ENCODE assay signal across 19 cellular contexts in genomic region chr11:26943636-26944035, GRCh38. TPM values are rescaled to one million over a fixed set of nuclear protein-coding genes. Genes with fewer than 3 reads are reported as not detected.
DNase-seq lines count a peak whose midpoint lies in the region; ATAC-seq and TF ChIP-seq lines count a peak whose summit lies in the region.
"Had no signal": no experiment of that assay in that cellular context is flagged by ENCODE, and none has a peak within 500 bp of the region (broad histone marks: within the 10 kb centered on the region; RNA-seq: fewer than 3 reads in every experiment).

No MANE protein-coding gene starts in this region.

- TF ChIP-seq POLR2A in GM18505 (IDR thresholded peaks at IDR 0.05; ENCODE audit: borderline replicate concordance, extremely low read depth, insufficient read depth, insufficient read length): no peak

- ATAC-seq in esophagus mucosa (peak; percentile 20), GM18505 (IDR thresholded peaks at IDR 0.05; ENCODE audit: unreplicated experiment) (no peak), HG03457 (IDR thresholded peaks at IDR 0.05; ENCODE audit: unreplicated experiment) (no peak)

- H3K36me3 Mint-ChIP-seq in activated naive CD8-positive, alpha-beta T cell treated with anti-CD3 and anti-CD28 coated beads for 36 hours: no peaks in the 10 kb centered on the region

- no peaks in the 10 kb centered on the region for H3K4me1 Mint-ChIP-seq in activated naive CD8-positive, alpha-beta T cell treated with anti-CD3 and anti-CD28 coated beads for 36 hours
- H3K4me1 Mint-ChIP-seq: CD8-positive, alpha-beta memory T cell had no signal

- DNase-seq in SK-N-DZ (ENCODE audit: low spot score): peak; percentile 79
- DNase-seq in renal cortical epithelial cell (ENCODE audit: low read depth): peak; percentile 59
- DNase-seq in activated naive CD8-positive, alpha-beta T cell treated with anti-CD3 and anti-CD28 coated beads for 36 hours: no peak
- DNase-seq in activated CD4-positive, alpha-beta T cell treated with anti-CD3 and anti-CD28 coated beads for 4 hours: no peak
- DNase-seq: ACHN; C1 segment of cervical spinal cord; CD8-positive, alpha-beta memory T cell; DMS53; Karpas-422; MG63; NCI-H1048; NCI-H1436; NCI-H2029; NCI-H526; Right ventricle myocardium superior had no signal

- no peaks in the 10 kb centered on the region for H3K27me3 Mint-ChIP-seq in activated naive CD8-positive, alpha-beta T cell treated with anti-CD3 and anti-CD28 coated beads for 36 hours
- H3K27me3 Mint-ChIP-seq: CD8-positive, alpha-beta memory T cell had no signal

- H3K4me3 Mint-ChIP-seq in activated naive CD8-positive, alpha-beta T cell treated with anti-CD3 and anti-CD28 coated beads for 36 hours: no peak overlapping the region
- H3K4me3 Mint-ChIP-seq: CD8-positive, alpha-beta memory T cell had no signal

- H3K27ac Mint-ChIP-seq in activated naive CD8-positive, alpha-beta T cell treated with anti-CD3 and anti-CD28 coated beads for 36 hours: no peak overlapping the region

- peaks cover 7% of the 10 kb centered on the region for H3K9me3 Mint-ChIP-seq in activated naive CD8-positive, alpha-beta T cell treated with anti-CD3 and anti-CD28 coated beads for 36 hours

RNA-seq across cellular contexts. Expression of gene FIBIN, which starts 50.3 kb away (rescaled TPM):
- 0.07 and 0.28 TPM in 2 replicates for polyA plus RNA-seq in SK-N-DZ (2014; cell fraction: cytosol; rRNA removed)
- polyA plus RNA-seq in SK-N-DZ (2014; cell fraction: nucleus; rRNA removed): 0.15 TPM in 1 of 2 replicates, not detected in the other
- total RNA-seq in esophagus mucosa (1.2 TPM), renal cortical epithelial cell (7.8 and 24.5 TPM in 2 replicates)
- not detected for total RNA-seq in activated naive CD8-positive, alpha-beta T cell treated with anti-CD3 and anti-CD28 coated beads for 36 hours
- total RNA-seq: CD8-positive, alpha-beta memory T cell; HT-29 had no signal
- polyA plus RNA-seq: CD8-positive, alpha-beta memory T cell had no signal

Comparison
In these comparisons a context has a peak if more than half of its experiments do, and no peak if none do; other contexts are left out.
1. DNase-seq: peak in SK-N-DZ (single experiment) and renal cortical epithelial cell (single experiment); none in activated naive CD8-positive, alpha-beta T cell treated with anti-CD3 and anti-CD28 coated beads for 36 hours (single experiment) and activated CD4-positive, alpha-beta T cell treated with anti-CD3 and anti-CD28 coated beads for 4 hours (0 of 2).